ENCODE assay signal across 17 cellular contexts in genomic region chr1:229665912-229666558, GRCh38.
"Had no signal": no experiment of that assay in that cellular context is flagged by ENCODE, and none has a peak within 500 bp of the region (broad histone marks: within the 10 kb centered on the region; RNA-seq: fewer than 3 reads in every experiment).

No MANE protein-coding gene starts in this region.

- H3K27me3 Mint-ChIP-seq: activated CD8-positive, alpha-beta memory T cell treated with anti-CD3 and anti-CD28 coated beads, Interleukin-2, amount 10 ng/mL, durations not matched to agents 7 days and 5 days; activated naive CD8-positive, alpha-beta T cell; activated T-cell treated with anti-CD3 and anti-CD28 coated beads, Interleukin-2, amount 50 U/mL, for 24 hours had no signal

- DNase-seq: activated CD4-positive, alpha-beta T cell treated with anti-CD3 and anti-CD28 coated beads for 1 hour; activated CD4-positive, alpha-beta T cell treated with anti-CD3 and anti-CD28 coated beads, Interleukin-2, amount 50 U/mL, for 48 hours; activated CD8-positive, alpha-beta memory T cell treated with anti-CD3 and anti-CD28 coated beads, Interleukin-2, amount 10 ng/mL, durations not matched to agents 7 days and 5 days; activated effector memory CD4-positive, alpha-beta T cell treated with Interleukin-2 at 50 U/mL for 16 hours; activated T-cell treated with anti-CD3 and anti-CD28 coated beads, Interleukin-2, amount 50 U/mL, for 24 hours; esophagus squamous epithelium; heart left ventricle; left lung; mesenchymal stem cell; ovary; small intestine; T-helper 9 cell; transverse colon had no signal

- H3K4me3 Mint-ChIP-seq: activated CD8-positive, alpha-beta memory T cell treated with anti-CD3 and anti-CD28 coated beads, Interleukin-2, amount 10 ng/mL, durations not matched to agents 7 days and 5 days; activated naive CD8-positive, alpha-beta T cell; activated T-cell treated with anti-CD3 and anti-CD28 coated beads, Interleukin-2, amount 50 U/mL, for 24 hours; neural crest cell; stimulated activated effector memory CD8-positive, alpha-beta T cell treated with anti-CD3 and anti-CD28 coated beads, Interleukin-12 subunit alpha, Interleukin-12 subunit beta, amount 100 ng/mL, for 72 hours had no signal

- H3K4me1 Mint-ChIP-seq: activated CD8-positive, alpha-beta memory T cell treated with anti-CD3 and anti-CD28 coated beads, Interleukin-2, amount 10 ng/mL, durations not matched to agents 7 days and 5 days had no signal

- H3K9me3 Mint-ChIP-seq: activated T-cell treated with anti-CD3 and anti-CD28 coated beads, Interleukin-2, amount 50 U/mL, for 24 hours; neural crest cell; stimulated activated effector memory CD8-positive, alpha-beta T cell treated with anti-CD3 and anti-CD28 coated beads, Interleukin-12 subunit alpha, Interleukin-12 subunit beta, amount 100 ng/mL, for 72 hours had no signal

- ATAC-seq: activated CD8-positive, alpha-beta memory T cell treated with anti-CD3 and anti-CD28 coated beads, Interleukin-2, amount 10 ng/mL, durations not matched to agents 7 days and 5 days; foreskin keratinocyte; heart left ventricle; left lung; stimulated activated effector memory CD8-positive, alpha-beta T cell treated with anti-CD3 and anti-CD28 coated beads, Interleukin-12 subunit alpha, Interleukin-12 subunit beta, amount 100 ng/mL, for 72 hours had no signal

- H3K27ac Mint-ChIP-seq: activated CD8-positive, alpha-beta memory T cell treated with anti-CD3 and anti-CD28 coated beads, Interleukin-2, amount 10 ng/mL, durations not matched to agents 7 days and 5 days; activated naive CD8-positive, alpha-beta T cell; activated T-cell treated with anti-CD3 and anti-CD28 coated beads, Interleukin-2, amount 50 U/mL, for 24 hours; stimulated activated effector memory CD8-positive, alpha-beta T cell treated with anti-CD3 and anti-CD28 coated beads, Interleukin-12 subunit alpha, Interleukin-12 subunit beta, amount 100 ng/mL, for 72 hours had no signal

- H3K36me3 Mint-ChIP-seq: stimulated activated effector memory CD8-positive, alpha-beta T cell treated with anti-CD3 and anti-CD28 coated beads, Interleukin-12 subunit alpha, Interleukin-12 subunit beta, amount 100 ng/mL, for 72 hours had no signal
